ENCODE assay signal across 15 cellular contexts in the genomic region with DNA sequence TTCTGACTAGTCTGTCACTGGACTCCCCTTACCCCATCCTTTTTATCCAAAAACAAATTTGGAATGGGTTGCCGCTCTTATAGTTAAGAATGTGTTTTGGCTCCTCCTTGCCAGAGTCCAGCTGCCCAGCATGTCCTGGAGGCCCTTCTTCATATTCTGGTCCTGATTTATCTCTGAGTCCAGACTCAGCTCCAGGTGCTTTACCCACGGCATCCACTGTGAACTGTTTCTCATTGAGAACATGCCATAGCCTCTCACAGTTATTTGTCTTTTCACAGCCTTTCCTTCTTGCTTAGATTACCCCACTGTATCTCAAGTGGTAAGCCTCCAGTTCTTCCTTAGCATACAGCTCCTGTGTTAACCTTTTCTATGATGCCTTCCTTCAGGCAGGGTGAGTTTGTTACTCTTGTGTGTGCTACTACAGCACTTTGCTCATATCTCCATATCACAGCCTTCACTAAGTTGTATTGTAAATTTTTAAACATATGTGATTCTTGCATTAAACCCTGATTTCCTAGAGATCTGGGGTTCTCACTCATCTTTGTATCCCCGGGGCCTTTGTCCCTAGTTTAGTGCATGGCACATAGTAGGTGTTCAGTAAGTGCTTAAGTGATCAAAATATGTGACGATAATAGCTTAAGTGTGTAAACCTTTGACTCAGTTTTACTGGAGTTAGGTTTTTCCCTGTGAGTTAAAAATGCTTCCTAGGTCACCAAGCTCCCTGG.
DNase-seq lines count a peak whose midpoint lies in the region; ATAC-seq and TF ChIP-seq lines count a peak whose summit lies in the region.
"Had no signal": no experiment of that assay in that cellular context is flagged by ENCODE, and none has a peak within 500 bp of the region (broad histone marks: within the 10 kb centered on the region; RNA-seq: fewer than 3 reads in every experiment).

No MANE protein-coding gene starts in this region.

- TF ChIP-seq CTCF in cardiac muscle cell (IDR thresholded peaks at IDR 0.05; ENCODE audit: low read depth, low read length) (no peak), ascending aorta (IDR thresholded peaks at IDR 0.05) (no peak), type B pancreatic cell (conservative IDR thresholded peaks at IDR 0.05) (no peak)

- H3K9me3 ChIP-seq in cardiac muscle cell (ENCODE audit: low read depth) (no peaks in the 10 kb centered on the region), ascending aorta (no peaks in the 10 kb centered on the region)
- H3K9me3 ChIP-seq: transverse colon had no signal

- no peaks in the 10 kb centered on the region for H3K27me3 Mint-ChIP-seq in naive thymus-derived CD8-positive, alpha-beta T cell
- H3K27me3 Mint-ChIP-seq in type B pancreatic cell: no peaks in the 10 kb centered on the region
- H3K27me3 Mint-ChIP-seq in activated CD8-positive, alpha-beta T cell treated with anti-CD3 and anti-CD28 coated beads, Interleukin-2, amount 10 ng/mL, durations not matched to agents 7 days and 5 days (ENCODE audit: low read depth): no peaks in the 10 kb centered on the region
- H3K27me3 Mint-ChIP-seq: activated naive CD4-positive, alpha-beta T cell treated with anti-CD3 and anti-CD28 coated beads, Interleukin-2, amount 50 U/mL, for 24 hours; central memory CD8-positive, alpha-beta T cell had no signal

- peak overlapping the region; percentile 23 to 82 (median 46) for H3K27ac Mint-ChIP-seq in naive thymus-derived CD8-positive, alpha-beta T cell
- H3K27ac Mint-ChIP-seq in type B pancreatic cell: no peak overlapping the region
- no peak overlapping the region for H3K27ac Mint-ChIP-seq in activated CD8-positive, alpha-beta T cell treated with anti-CD3 and anti-CD28 coated beads, Interleukin-2, amount 10 ng/mL, durations not matched to agents 7 days and 5 days
- H3K27ac Mint-ChIP-seq: T-helper 2 cell treated with Interferon-gamma antibody and Interleukin-4, amounts not matched to agents 5 μg/mL and 100 μg/mL, for 36 hours had no signal

- intact Hi-C loops in left cardiac atrium (cut with DNase I) (loop anchor here in 1 of 2 donors (10.0 kb wide), 1 partner anchor 68 kb away; no protein-coding TSS in a partner anchor), ascending aorta (cut with DNase I) (no loop called here)

- H3K36me3 Mint-ChIP-seq in naive thymus-derived CD8-positive, alpha-beta T cell: no peaks in the 10 kb centered on the region
- no peaks in the 10 kb centered on the region for H3K36me3 Mint-ChIP-seq in type B pancreatic cell
- H3K36me3 Mint-ChIP-seq in activated CD8-positive, alpha-beta T cell treated with anti-CD3 and anti-CD28 coated beads, Interleukin-2, amount 10 ng/mL, durations not matched to agents 7 days and 5 days (ENCODE audit: low read depth): no peaks in the 10 kb centered on the region
- H3K36me3 Mint-ChIP-seq: activated naive CD4-positive, alpha-beta T cell treated with anti-CD3 and anti-CD28 coated beads, Interleukin-2, amount 50 U/mL, for 24 hours had no signal

- H3K4me3 Mint-ChIP-seq in naive thymus-derived CD8-positive, alpha-beta T cell: no peak overlapping the region
- peak overlapping the region; percentile 72 for H3K4me3 Mint-ChIP-seq in type B pancreatic cell
- H3K4me3 Mint-ChIP-seq in activated CD8-positive, alpha-beta T cell treated with anti-CD3 and anti-CD28 coated beads, Interleukin-2, amount 10 ng/mL, durations not matched to agents 7 days and 5 days: no peak overlapping the region
- H3K4me3 Mint-ChIP-seq: activated naive CD4-positive, alpha-beta T cell treated with anti-CD3 and anti-CD28 coated beads, Interleukin-2, amount 50 U/mL, for 24 hours; central memory CD8-positive, alpha-beta T cell; T-helper 2 cell treated with Interferon-gamma antibody and Interleukin-4, amounts not matched to agents 5 μg/mL and 100 μg/mL, for 36 hours had no signal

- H3K4me3 ChIP-seq in cardiac muscle cell (no peak overlapping the region), ascending aorta (no peak overlapping the region)
- H3K4me3 ChIP-seq: transverse colon had no signal

- H3K9me3 Mint-ChIP-seq in naive thymus-derived CD8-positive, alpha-beta T cell: no peaks in the 10 kb centered on the region
- H3K9me3 Mint-ChIP-seq in type B pancreatic cell: no peaks in the 10 kb centered on the region
- no peaks in the 10 kb centered on the region for H3K9me3 Mint-ChIP-seq in activated CD8-positive, alpha-beta T cell treated with anti-CD3 and anti-CD28 coated beads, Interleukin-2, amount 10 ng/mL, durations not matched to agents 7 days and 5 days (ENCODE audit: insufficient read depth)
- H3K9me3 Mint-ChIP-seq: activated naive CD4-positive, alpha-beta T cell treated with anti-CD3 and anti-CD28 coated beads, Interleukin-2, amount 50 U/mL, for 24 hours; central memory CD8-positive, alpha-beta T cell; T-helper 2 cell treated with Interferon-gamma antibody and Interleukin-4, amounts not matched to agents 5 μg/mL and 100 μg/mL, for 36 hours had no signal

- H3K4me1 ChIP-seq in cardiac muscle cell (ENCODE audit: low read depth) (peaks cover 57% of the 10 kb centered on the region), ascending aorta (peaks cover 0 to 36% of the 10 kb centered on the region in 2 donors)

- no peak for DNase-seq in cardiac muscle cell (ENCODE audit: low read depth in 1 of 2, low spot score in 1 of 2)
- DNase-seq in left cardiac atrium: no peak
- DNase-seq in ascending aorta (ENCODE audit: low spot score in 2 of 2): no peak
- DNase-seq in naive thymus-derived CD8-positive, alpha-beta T cell: no peak
- DNase-seq in type B pancreatic cell (ENCODE audit: extremely low spot score, unreplicated experiment): no peak
- DNase-seq in activated CD8-positive, alpha-beta T cell treated with anti-CD3 and anti-CD28 coated beads, Interleukin-2, amount 10 ng/mL, durations not matched to agents 7 days and 5 days: no peak
- no peak for DNase-seq in NK-92 (lab: John Stamatoyannopoulos, UW; ENCODE audit: unreplicated experiment)
- DNase-seq in DMS 273 treated with DMSO at 0.1 percent for 48 hours (lab: John Stamatoyannopoulos, UW): no peak
- DNase-seq: ACHN; NCI-H2107; stimulated activated CD4-positive, alpha-beta T cell treated with anti-CD3 and anti-CD28 coated beads, Interleukin-4, amount 100 ng/mL, for 4 hours; transverse colon had no signal

- H3K27ac ChIP-seq in cardiac muscle cell (peak overlapping the region; percentile 36), ascending aorta (peak overlapping the region; percentile 51 to 58)
- H3K27ac ChIP-seq: transverse colon had no signal

- ATAC-seq in left cardiac atrium: no peak
- no peak for ATAC-seq in naive thymus-derived CD8-positive, alpha-beta T cell
- no peak for ATAC-seq in activated CD8-positive, alpha-beta T cell treated with anti-CD3 and anti-CD28 coated beads, Interleukin-2, amount 10 ng/mL, durations not matched to agents 7 days and 5 days

- CTCF ChIA-PET in activated CD8-positive, alpha-beta T cell treated with anti-CD3 and anti-CD28 coated beads, Interleukin-2, amount 10 ng/mL, durations not matched to agents 7 days and 5 days (lab: Charles Lee): interaction anchor here (0.7 kb wide), 1 partner anchor 79 kb away, joined by 3 read pairs; no protein-coding TSS in a partner anchor

- H3K27me3 ChIP-seq in cardiac muscle cell: no peaks in the 10 kb centered on the region
- no peaks in the 10 kb centered on the region for H3K27me3 ChIP-seq in ascending aorta
- H3K27me3 ChIP-seq: transverse colon had no signal

- H3K36me3 ChIP-seq in cardiac muscle cell: no peaks in the 10 kb centered on the region
- no peaks in the 10 kb centered on the region for H3K36me3 ChIP-seq in ascending aorta
- H3K36me3 ChIP-seq: transverse colon had no signal

- peaks cover 34 to 75% (median 60%) of the 10 kb centered on the region in 4 donors for H3K4me1 Mint-ChIP-seq in naive thymus-derived CD8-positive, alpha-beta T cell
- H3K4me1 Mint-ChIP-seq in type B pancreatic cell (ENCODE audit: unreplicated experiment): peaks cover 49% of the 10 kb centered on the region
- H3K4me1 Mint-ChIP-seq in activated CD8-positive, alpha-beta T cell treated with anti-CD3 and anti-CD28 coated beads, Interleukin-2, amount 10 ng/mL, durations not matched to agents 7 days and 5 days (ENCODE audit: low read depth): peaks cover 39% of the 10 kb centered on the region

- POLR2A ChIA-PET in naive thymus-derived CD8-positive, alpha-beta T cell (lab: Charles Lee): interaction anchor here (0.5 kb wide), 1 partner anchor 305 kb away, joined by 5 read pairs; no protein-coding TSS in a partner anchor
- POLR2A ChIA-PET in activated CD8-positive, alpha-beta T cell treated with anti-CD3 and anti-CD28 coated beads, Interleukin-2, amount 10 ng/mL, durations not matched to agents 7 days and 5 days (lab: Charles Lee): no interaction called here

Comparison
In these comparisons a context has a peak if more than half of its experiments do, and no peak if none do; other contexts are left out.
1. H3K27ac Mint-ChIP-seq: peak in naive thymus-derived CD8-positive, alpha-beta T cell (10 of 10); none in type B pancreatic cell (single experiment) and activated CD8-positive, alpha-beta T cell treated with anti-CD3 and anti-CD28 coated beads, Interleukin-2, amount 10 ng/mL, durations not matched to agents 7 days and 5 days (single experiment).